In the genomic region with DNA sequence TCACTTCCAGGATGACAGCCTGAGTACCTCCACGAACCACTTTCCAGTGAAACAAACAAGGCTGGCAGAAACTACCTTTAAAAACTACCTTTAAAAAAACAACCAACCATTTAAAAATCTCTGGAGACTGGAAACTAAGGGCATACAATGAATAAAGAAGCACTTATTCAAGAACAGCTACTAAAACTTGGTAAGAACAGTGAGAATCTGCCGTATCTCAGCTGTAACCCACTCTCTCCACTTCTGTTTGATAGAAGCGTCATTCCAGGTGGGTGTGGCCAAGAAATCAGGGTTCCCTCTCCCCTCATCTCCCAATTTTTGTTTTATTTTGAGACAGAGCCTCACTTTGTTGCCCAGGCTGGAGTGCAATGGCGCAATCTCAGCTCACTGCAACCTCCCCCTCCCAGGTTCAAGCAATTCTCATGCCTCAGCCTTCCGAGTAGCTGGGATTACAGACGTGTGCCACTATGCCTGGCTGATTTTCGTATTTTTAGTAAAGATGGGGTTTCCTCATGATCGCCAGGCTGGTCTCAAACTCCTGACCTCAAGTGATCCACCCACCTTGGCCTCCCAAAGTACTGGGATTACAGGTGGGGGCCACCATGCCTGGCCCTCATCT, we compare ENCODE assay signal across 22 cellular contexts.
DNase-seq lines count a peak whose midpoint lies in the region; ATAC-seq and TF ChIP-seq lines count a peak whose summit lies in the region.
"Had no signal": no experiment of that assay in that cellular context is flagged by ENCODE, and none has a peak within 500 bp of the region (broad histone marks: within the 10 kb centered on the region; RNA-seq: fewer than 3 reads in every experiment).

No MANE protein-coding gene starts in this region.

- H3K4me2 ChIP-seq in BLaER1 treated with 17β-estradiol and CSF1 and Interleukin-3, amounts not matched to agents 10 nM and 100 nM: peak overlapping the region; percentile 68 to 93 (median 85)
- H3K4me2 ChIP-seq in GM23338: no peak overlapping the region

- H3K4me3 Mint-ChIP-seq in GM23338 (no peak overlapping the region), T-helper 17 cell (peak overlapping the region; percentile 33)
- H3K4me3 Mint-ChIP-seq: CD4-positive, alpha-beta T cell had no signal

- peaks cover 5% of the 10 kb centered on the region; the same call in 1 of the 3 replicates for H3K9me3 Mint-ChIP-seq in GM23338
- H3K9me3 Mint-ChIP-seq: CD4-positive, alpha-beta T cell had no signal

- H3K4me3 ChIP-seq in BLaER1 treated with 17β-estradiol and CSF1 and Interleukin-3, amounts not matched to agents 10 nM and 100 nM: no peak overlapping the region
- no peak overlapping the region for H3K4me3 ChIP-seq in GM23338
- H3K4me3 ChIP-seq in neutrophil (ENCODE audit: low read depth in 1 of 2, low read length in 1 of 2): peak overlapping the region in 1 of 2 experiments; percentile 17
- H3K4me3 ChIP-seq: SK-N-MC had no signal

- 0 out of 22 replicates have a peak, but pooled peaks cover 0 to 5% (median 0%) of the 10 kb centered on the region in 11 experiments for H3K36me3 ChIP-seq in BLaER1 treated with 17β-estradiol and CSF1 and Interleukin-3, amounts not matched to agents 10 nM and 100 nM
- no peaks in the 10 kb centered on the region for H3K36me3 ChIP-seq in GM23338 (ENCODE audit: insufficient read depth)
- no peaks in the 10 kb centered on the region for H3K36me3 ChIP-seq in neutrophil

- DNase-seq in GM23338 (ENCODE audit: low spot score): no peak
- DNase-seq in T-helper 17 cell: no peak
- no peak for DNase-seq in NCI-H2029 treated with DMSO at 0.1 percent for 48 hours (lab: John Stamatoyannopoulos, UW)
- DNase-seq in activated CD4-positive, CD25-positive, alpha-beta regulatory T cell (lab: John Stamatoyannopoulos, UW): no peak
- DNase-seq: CD4-positive, alpha-beta T cell; COR-L47; DMS79; GOT3; HCEC 1CT; KG1; NCI-H1105 treated with DMSO at 0.1 percent for 48 hours; NCI-H2081 treated with DMSO at 0.1 percent for 48 hours; NCI-H2171 treated with DMSO at 0.1 percent for 48 hours; NCI-H446; SHP77 treated with DMSO at 0.1 percent for 48 hours; SW 1271; T-helper 2 cell had no signal

- no peaks in the 10 kb centered on the region for H3K36me3 Mint-ChIP-seq in GM23338 (ENCODE audit: low read depth)
- H3K36me3 Mint-ChIP-seq in T-helper 17 cell (ENCODE audit: low read depth): no peaks in the 10 kb centered on the region

- H3K4me1 ChIP-seq in BLaER1 treated with 17β-estradiol and CSF1 and Interleukin-3, amounts not matched to agents 10 nM and 100 nM: peaks cover 61 to 70% (median 65%) of the 10 kb centered on the region in 10 experiments
- no peaks in the 10 kb centered on the region for H3K4me1 ChIP-seq in GM23338 (ENCODE audit: insufficient read depth)
- H3K4me1 ChIP-seq in neutrophil (ENCODE audit: control insufficient read depth in 1 of 2, insufficient read depth in 1 of 2, low read depth in 1 of 2, low read length in 1 of 2): peaks cover 26 to 32% of the 10 kb centered on the region in 2 experiments

- H3K9ac ChIP-seq in BLaER1 treated with 17β-estradiol and CSF1 and Interleukin-3, amounts not matched to agents 10 nM and 100 nM: peak overlapping the region in 6 of 11 experiments; percentile 39 to 59 (median 48); a peak in 10 of 22 replicates

- TF ChIP-seq CTCF in GM23338 (conservative IDR thresholded peaks at IDR 0.05; ENCODE audit: low read depth in 2 of 2): no peak
- no peak for TF ChIP-seq CTCF in neutrophil (IDR thresholded peaks at IDR 0.05)

- H3K9me3 ChIP-seq in BLaER1 treated with 17β-estradiol and CSF1 and Interleukin-3, amounts not matched to agents 10 nM and 100 nM (replicated peaks in 1 of 11): peaks cover 10 to 22% (median 17%) of the 10 kb centered on the region in 11 experiments
- H3K9me3 ChIP-seq in T-helper 17 cell (ENCODE audit: control insufficient read depth, low read length, poor library complexity, severe bottlenecking) (no peaks in the 10 kb centered on the region), neutrophil (no peaks in the 10 kb centered on the region)

- peak overlapping the region in 10 of 11 experiments; percentile 0 to 65 (median 51); a peak in 17 of 22 replicates for H3K27ac ChIP-seq in BLaER1 treated with 17β-estradiol and CSF1 and Interleukin-3, amounts not matched to agents 10 nM and 100 nM
- no peak overlapping the region for H3K27ac ChIP-seq in GM23338 (ENCODE audit: low read depth)
- peak overlapping the region; percentile 78 for H3K27ac ChIP-seq in neutrophil
- H3K27ac ChIP-seq: RWPE1, SK-N-MC had no signal

- 0 out of 2 replicates have a peak, but pooled peaks cover 3% of the 10 kb centered on the region for H3K9me2 ChIP-seq in GM23338 (ENCODE audit: insufficient read depth)

- H3K4me1 Mint-ChIP-seq in GM23338 (no peaks in the 10 kb centered on the region), T-helper 17 cell (peaks cover 3% of the 10 kb centered on the region)

- no peaks in the 10 kb centered on the region for H3F3A ChIP-seq in GM23338 (replicated peaks; ENCODE audit: low read depth)

- H3K27me3 ChIP-seq in BLaER1 treated with 17β-estradiol and CSF1 and Interleukin-3, amounts not matched to agents 10 nM and 100 nM: no peaks in the 10 kb centered on the region
- H3K27me3 ChIP-seq in GM23338 (ENCODE audit: insufficient read depth) (no peaks in the 10 kb centered on the region), neutrophil (no peaks in the 10 kb centered on the region)

- no peak for ATAC-seq in GM23338
- no peak for ATAC-seq in T-helper 17 cell
- no peak for ATAC-seq in HG02884 (IDR thresholded peaks at IDR 0.05; ENCODE audit: unreplicated experiment)

- H2AFZ ChIP-seq in GM23338: 0 out of 2 replicates have a peak overlapping the region, but pooled peaks have one; percentile 32

- H3K27me3 Mint-ChIP-seq in GM23338 (ENCODE audit: insufficient read depth, low read depth, poor library complexity) (peaks cover 13% of the 10 kb centered on the region), T-helper 17 cell (peaks cover 7% of the 10 kb centered on the region)
- H3K27me3 Mint-ChIP-seq: CD4-positive, alpha-beta T cell had no signal

- H3K27ac Mint-ChIP-seq in GM23338 (no peak overlapping the region), T-helper 17 cell (no peak overlapping the region)
- H3K27ac Mint-ChIP-seq: CD4-positive, alpha-beta T cell had no signal

- H4K20me1 ChIP-seq in BLaER1 treated with 17β-estradiol and CSF1 and Interleukin-3, amounts not matched to agents 10 nM and 100 nM: no peaks in the 10 kb centered on the region
- H4K20me1 ChIP-seq in GM23338 (replicated peaks; ENCODE audit: insufficient read depth): no peaks in the 10 kb centered on the region

- H3K79me2 ChIP-seq in GM23338 (replicated peaks; ENCODE audit: insufficient read depth): no peaks in the 10 kb centered on the region

TF ChIP-seq in GM23338, 12 proteins besides CTCF, POLR2A, EP300 and RAD21 (continues in another document):
- TF ChIP-seq ZNF114 (CRISPR knock-in tag; IDR thresholded peaks at IDR 0.05) (no peak), NANOG (IDR thresholded peaks at IDR 0.05; ENCODE audit: borderline replicate concordance) (no peak), EZH2 (IDR thresholded peaks at IDR 0.05; ENCODE audit: low read depth, unreplicated experiment) (no peak), EZH2phosphoT487 (IDR thresholded peaks at IDR 0.05; ENCODE audit: unreplicated experiment) (no peak), STAT1 (IDR thresholded peaks at IDR 0.05; ENCODE audit: unreplicated experiment) (no peak), JUNB (IDR thresholded peaks at IDR 0.05; ENCODE audit: unreplicated experiment) (no peak), POLR2AphosphoS5 (IDR thresholded peaks at IDR 0.05; ENCODE audit: low read depth) (no peak)
